ENCODE assay signal across 8 cellular contexts in the genomic region with DNA sequence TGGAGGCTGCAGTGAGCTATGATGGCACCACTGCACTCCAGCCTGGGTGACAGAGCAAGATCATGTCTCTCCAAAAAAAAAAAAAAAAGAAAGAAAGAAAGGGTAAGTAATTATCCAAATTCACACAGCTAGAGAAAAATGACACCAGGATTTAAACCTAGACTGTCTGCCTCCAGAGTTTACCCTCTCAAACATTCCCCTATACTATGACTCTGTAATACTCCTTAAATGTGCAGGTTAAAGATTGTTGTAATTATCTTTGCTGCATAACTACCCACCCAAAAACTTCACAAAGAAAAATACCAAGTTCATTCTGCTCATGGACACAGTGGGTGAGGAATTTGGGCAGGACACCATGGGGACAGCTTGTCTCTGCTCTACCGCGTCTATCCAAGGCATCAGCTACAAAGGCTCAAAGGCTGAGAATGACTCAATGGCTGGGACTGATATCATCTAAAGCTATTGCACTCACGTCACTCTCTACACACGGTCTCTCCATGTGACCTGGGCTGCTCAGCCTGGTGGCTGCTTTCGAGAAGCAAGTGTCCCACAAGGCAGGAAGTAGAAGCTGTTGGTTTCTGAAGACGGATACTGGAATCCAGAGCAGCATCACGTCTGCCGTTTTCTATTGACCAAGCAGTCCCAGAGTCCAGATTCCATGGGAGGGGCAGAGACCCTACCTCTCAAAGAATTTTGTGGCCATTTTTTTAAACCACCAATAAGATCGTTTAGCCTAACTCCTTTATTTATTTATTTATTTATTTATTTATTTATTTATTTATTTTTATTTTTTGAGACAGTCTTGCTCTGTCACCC.
DNase-seq lines count a peak whose midpoint lies in the region; ATAC-seq and TF ChIP-seq lines count a peak whose summit lies in the region.

No MANE protein-coding gene starts in this region.

- ATAC-seq in HG03521 (IDR thresholded peaks at IDR 0.05; ENCODE audit: unreplicated experiment) (peak; percentile 94), body of pancreas (peak; percentile 55), HG02970 (IDR thresholded peaks at IDR 0.05; ENCODE audit: low FRiP score, unreplicated experiment) (no peak)

- no peaks in the 10 kb centered on the region for H3K36me3 ChIP-seq in body of pancreas (replicated peaks in 1 of 2; ENCODE audit: insufficient read depth in 1 of 2, low read depth in 2 of 2)

- 35 to 41% methylated on average over 6 to 9 of the region's 9 CpGs for WGBS in body of pancreas, 2 donors

- intact Hi-C loops in body of pancreas (cut with DNase I), result no loop called here
- intact Hi-C loops in posterior vena cava (cut with DNase I), result no loop called here

- no peak for TF ChIP-seq POLR2A in body of pancreas (IDR thresholded peaks at IDR 0.05)

- TF ChIP-seq CTCF in body of pancreas (IDR thresholded peaks at IDR 0.05), result no peak

- H3K4me3 ChIP-seq in body of pancreas, result no peak overlapping the region

- peak; percentile 26 for DNase-seq in stimulated activated CD4-positive, alpha-beta T cell treated with anti-CD3 and anti-CD28 coated beads, Interleukin-15, amount 100 ng/mL, for 24 hours
- DNase-seq in stimulated activated CD4-positive, alpha-beta T cell treated with anti-CD3 and anti-CD28 coated beads, Interleukin-12 subunit alpha, Interleukin-12 subunit beta, amount 100 ng/mL, for 4 hours, result no peak
- peak in 3 of 4 donors; percentile 8 to 31 (median 13) for DNase-seq in body of pancreas
- peak; percentile 89 for DNase-seq in posterior vena cava (ENCODE audit: low spot score)
- DNase-seq in HuH-7.5 (ENCODE audit: low spot score), result no peak
- no peak for DNase-seq in NCI-H1417 (lab: John Stamatoyannopoulos, UW)

- no peaks in the 10 kb centered on the region for H3K9me3 ChIP-seq in body of pancreas

- H3K4me1 ChIP-seq in body of pancreas, result no peaks in the 10 kb centered on the region

- H3K27ac ChIP-seq in body of pancreas, result no peak overlapping the region

- no peaks in the 10 kb centered on the region for H3K27me3 ChIP-seq in body of pancreas

Comparison
In these comparisons a context has a peak if more than half of its experiments do, and no peak if none do; other contexts are left out.
1. DNase-seq: peak in stimulated activated CD4-positive, alpha-beta T cell treated with anti-CD3 and anti-CD28 coated beads, Interleukin-15, amount 100 ng/mL, for 24 hours (single experiment), body of pancreas (3 of 4) and posterior vena cava (single experiment); none in stimulated activated CD4-positive, alpha-beta T cell treated with anti-CD3 and anti-CD28 coated beads, Interleukin-12 subunit alpha, Interleukin-12 subunit beta, amount 100 ng/mL, for 4 hours (single experiment), HuH-7.5 (single experiment) and NCI-H1417 (0 of 3).